1 cellular context compared by ENCODE assay signal in genomic region chr6:167825759-167826229, GRCh38.
A peak's percentile ranks its signal among the peaks of the same experiment; 100 is the strongest.
TF ChIP-seq lines count a peak whose summit lies in the region.

No MANE protein-coding gene starts in this region.

TF ChIP-seq in HepG2, 621 proteins besides CTCF, POLR2A, EP300 and RAD21 (continued from another document and continues in another):
- TF ChIP-seq ARID4A (CRISPR knock-in tag; IDR thresholded peaks at IDR 0.05; ENCODE audit: borderline replicate concordance) (peak; percentile 61; the same call in 1 of the 2 replicates), ZSCAN22 (CRISPR knock-in tag; IDR thresholded peaks at IDR 0.05) (no peak; the same call in 1 of the 2 replicates), PHF5A (CRISPR knock-in tag; IDR thresholded peaks at IDR 0.05; ENCODE audit: low read depth, unreplicated experiment) (no peak), ZNF451 (CRISPR knock-in tag; IDR thresholded peaks at IDR 0.05) (no peak; the same call in 1 of the 2 replicates), POGZ (CRISPR knock-in tag; IDR thresholded peaks at IDR 0.05) (peak; percentile 71; the same call in 1 of the 2 replicates), ZNF709 (CRISPR knock-in tag; IDR thresholded peaks at IDR 0.05) (no peak), ZNF768 (CRISPR knock-in tag; IDR thresholded peaks at IDR 0.05) (no peak), WIZ (CRISPR knock-in tag; IDR thresholded peaks at IDR 0.05) (no peak), ZNF251 (CRISPR knock-in tag; IDR thresholded peaks at IDR 0.05) (no peak), MZF1 (CRISPR knock-in tag; IDR thresholded peaks at IDR 0.05; ENCODE audit: borderline replicate concordance) (no peak), PHF8 (CRISPR knock-in tag; IDR thresholded peaks at IDR 0.05) (peak; percentile 48; the same call in 1 of the 2 replicates), ZNF547 (CRISPR knock-in tag; IDR thresholded peaks at IDR 0.05) (0 out of 2 replicates have a peak, but pooled peaks have one; percentile 19), MEIS1 (CRISPR knock-in tag; IDR thresholded peaks at IDR 0.05; ENCODE audit: borderline replicate concordance) (no peak; the same call in 1 of the 2 replicates), ZNF274 (CRISPR knock-in tag; IDR thresholded peaks at IDR 0.05) (no peak), NCOA5 (CRISPR knock-in tag; IDR thresholded peaks at IDR 0.05) (no peak), JUND (CRISPR knock-in tag; IDR thresholded peaks at IDR 0.05) (0 out of 2 replicates have a peak, but pooled peaks have one; percentile 20), RARG (CRISPR knock-in tag; IDR thresholded peaks at IDR 0.05; ENCODE audit: low read depth) (no peak), TRIM22 (IDR thresholded peaks at IDR 0.05) (no peak), ATF7-NPFF (CRISPR knock-in tag; IDR thresholded peaks at IDR 0.05; ENCODE audit: low read depth) (no peak; the same call in 1 of the 2 replicates), FOXK1 (CRISPR knock-in tag; IDR thresholded peaks at IDR 0.05; ENCODE audit: borderline replicate concordance, low read depth) (no peak; the same call in 1 of the 2 replicates), ELF1 (CRISPR knock-in tag; IDR thresholded peaks at IDR 0.05) (no peak), KDM5A (IDR thresholded peaks at IDR 0.05; ENCODE audit: borderline replicate concordance, low read length) (no peak), ZNF670 (CRISPR knock-in tag; IDR thresholded peaks at IDR 0.05; ENCODE audit: borderline replicate concordance) (no peak), ZNF674 (CRISPR knock-in tag; IDR thresholded peaks at IDR 0.05; ENCODE audit: low read depth) (0 out of 2 replicates have a peak, but pooled peaks have one; percentile 17), ZNF34 (CRISPR knock-in tag; IDR thresholded peaks at IDR 0.05; ENCODE audit: borderline replicate concordance) (no peak), KIAA2018 (CRISPR knock-in tag; IDR thresholded peaks at IDR 0.05; ENCODE audit: borderline replicate concordance) (0 out of 2 replicates have a peak, but pooled peaks have one; percentile 49), FOXA1 (IDR thresholded peaks at IDR 0.05) (no peak), FOXA1 (CRISPR knock-in tag; IDR thresholded peaks at IDR 0.05) (no peak; the same call in 1 of the 2 replicates), FOXO4 (CRISPR knock-in tag; conservative IDR thresholded peaks at IDR 0.05) (no peak), ZBTB21 (CRISPR knock-in tag; IDR thresholded peaks at IDR 0.05) (no peak), ZNF431 (CRISPR knock-in tag; IDR thresholded peaks at IDR 0.05; ENCODE audit: borderline replicate concordance, low read depth) (no peak), HOMEZ (CRISPR knock-in tag; IDR thresholded peaks at IDR 0.05; ENCODE audit: low read depth) (peak; percentile 46; the same call in 1 of the 2 replicates), ATF6 (CRISPR knock-in tag; conservative IDR thresholded peaks at IDR 0.05) (no peak), PAF1 (CRISPR knock-in tag; IDR thresholded peaks at IDR 0.05) (no peak), REST (IDR thresholded peaks at IDR 0.05; ENCODE audit: borderline replicate concordance in 1 of 2, low read depth in 1 of 2, low read length in 2 of 2) (no peak), REL (CRISPR knock-in tag; conservative IDR thresholded peaks at IDR 0.05) (no peak), XRCC5 (optimal IDR thresholded peaks at IDR 0.05; ENCODE audit: low read length) (no peak), NRL (CRISPR knock-in tag; IDR thresholded peaks at IDR 0.05; ENCODE audit: borderline replicate concordance) (peak; percentile 59), SCMH1 (CRISPR knock-in tag; IDR thresholded peaks at IDR 0.05; ENCODE audit: borderline replicate concordance) (no peak)
